13 cellular contexts compared by ENCODE assay signal in genomic region chr6:137102050-137102848, GRCh38. TPM values are rescaled to one million over a fixed set of nuclear protein-coding genes. Genes with fewer than 3 reads are reported as not detected.
DNase-seq lines count a peak whose midpoint lies in the region; ATAC-seq, FAIRE-seq and TF ChIP-seq lines count a peak whose summit lies in the region.
"Had no signal": no experiment of that assay in that cellular context is flagged by ENCODE, and none has a peak within 500 bp of the region (broad histone marks: within the 10 kb centered on the region; RNA-seq: fewer than 3 reads in every experiment).

No MANE protein-coding gene starts in this region.

- H3K4me3 ChIP-seq in bronchial epithelial cell (ENCODE audit: low read depth, low read length) (no peak overlapping the region), upper lobe of right lung (no peak overlapping the region), foreskin fibroblast (ENCODE audit: low read depth in 1 of 2, low read length in 2 of 2) (no peak overlapping the region), brain microvascular endothelial cell (ENCODE audit: low read depth, low read length) (no peak overlapping the region)

- intact Hi-C loops in upper lobe of right lung (cut with DNase I), result no loop called here

- no peaks in the 10 kb centered on the region for H3K9me3 ChIP-seq in upper lobe of right lung

- H3K27ac ChIP-seq in upper lobe of right lung, result no peak overlapping the region
- H3K27ac ChIP-seq in brain microvascular endothelial cell, result no peak overlapping the region
- H3K27ac ChIP-seq: WERI-Rb-1 had no signal

- no peak for TF ChIP-seq CTCF in GM10266 (IDR thresholded peaks at IDR 0.05; ENCODE audit: control insufficient read depth, insufficient read depth, low read depth, missing control alignments)
- TF ChIP-seq CTCF in bronchial epithelial cell (IDR thresholded peaks at IDR 0.05; ENCODE audit: insufficient read depth, low read length, severe bottlenecking), result no peak
- no peak for TF ChIP-seq CTCF in upper lobe of right lung (IDR thresholded peaks at IDR 0.05)
- TF ChIP-seq CTCF in foreskin fibroblast (IDR thresholded peaks at IDR 0.05; ENCODE audit: low read depth, low read length), result no peak
- no peak for TF ChIP-seq CTCF in brain microvascular endothelial cell (IDR thresholded peaks at IDR 0.05; ENCODE audit: low read depth, low read length, missing control alignments)

- H3K27me3 ChIP-seq in bronchial epithelial cell (ENCODE audit: control insufficient read depth, insufficient read depth, low read length) (no peaks in the 10 kb centered on the region), upper lobe of right lung (no peaks in the 10 kb centered on the region), brain microvascular endothelial cell (replicated peaks) (no peaks in the 10 kb centered on the region)

- H3K4me1 ChIP-seq in upper lobe of right lung, result no peaks in the 10 kb centered on the region

- ATAC-seq in GM19463 (IDR thresholded peaks at IDR 0.05; ENCODE audit: unreplicated experiment) (peak; percentile 22), HG03108 (IDR thresholded peaks at IDR 0.05; ENCODE audit: unreplicated experiment) (peak; percentile 24), upper lobe of right lung (no peak)

- in situ Hi-C loops in brain microvascular endothelial cell (cut with HindIII; ENCODE audit: low pct_ligation_motif_present, low sequenced_read_pairs), result no loop called here

- FAIRE-seq in bronchial epithelial cell (lab: Jason Lieb, UNC), result no peak
- FAIRE-seq: RCC 7860 had no signal

- DNase-seq in GM10266 (ENCODE audit: extremely low spot score) (peak; percentile 35), bronchial epithelial cell (ENCODE audit: low read depth) (peak; percentile 65), upper lobe of right lung (no peak), NCI-H1092 treated with DMSO at 0.1 percent for 48 hours (lab: John Stamatoyannopoulos, UW) (no peak), foreskin fibroblast (no peak), brain microvascular endothelial cell (no peak)
- DNase-seq: amygdala, NCI-H1417, WERI-Rb-1 had no signal

- H3K36me3 ChIP-seq in bronchial epithelial cell (ENCODE audit: control insufficient read depth, insufficient read depth, low read length), result no peaks in the 10 kb centered on the region
- no peaks in the 10 kb centered on the region for H3K36me3 ChIP-seq in upper lobe of right lung
- H3K36me3 ChIP-seq in brain microvascular endothelial cell (replicated peaks), result no peaks in the 10 kb centered on the region
- H3K36me3 ChIP-seq: WERI-Rb-1 had no signal

RNA-seq across cellular contexts. Expression of gene IL20RA, which starts 57.5 kb away (rescaled TPM):
- total RNA-seq in bronchial epithelial cell (4.5 and 10.5 TPM in 2 replicates), upper lobe of right lung (13.3 TPM)
- total RNA-seq: naive thymus-derived CD8-positive, alpha-beta T cell had no signal

Comparison
In these comparisons a context has a peak if more than half of its experiments do, and no peak if none do; other contexts are left out.
1. DNase-seq: peak in GM10266 (single experiment) and bronchial epithelial cell (single experiment); none in upper lobe of right lung (single experiment), NCI-H1092 treated with DMSO at 0.1 percent for 48 hours (single experiment), foreskin fibroblast (0 of 2) and brain microvascular endothelial cell (single experiment).